8 cellular contexts compared by ENCODE assay signal in the genomic region with DNA sequence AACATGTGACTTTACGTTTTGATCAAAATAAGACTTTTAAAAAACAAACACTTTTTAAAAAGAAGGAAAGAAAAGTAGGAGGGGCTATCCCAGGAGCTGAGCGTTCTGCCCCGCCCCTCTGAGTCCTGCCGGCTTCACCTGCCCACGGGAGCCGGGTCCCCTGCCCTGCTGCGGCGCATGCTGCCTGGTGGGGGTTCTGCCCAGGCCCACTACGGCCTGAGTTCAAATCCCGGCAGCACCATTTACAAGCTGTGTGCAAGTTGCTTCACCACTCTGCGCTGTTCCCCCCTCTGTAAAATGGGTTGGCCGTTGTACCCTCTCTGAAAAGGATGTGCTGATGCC. TPM values are rescaled to one million over a fixed set of nuclear protein-coding genes. Genes with fewer than 3 reads are reported as not detected.
DNase-seq lines count a peak whose midpoint lies in the region; ATAC-seq lines count a peak whose summit lies in the region.

No MANE protein-coding gene starts in this region.

- no peak overlapping the region for H3K27ac Mint-ChIP-seq in stimulated activated naive CD8-positive, alpha-beta T cell treated with anti-CD3 and anti-CD28 coated beads, Interleukin-15, Interleukin-2, amounts not matched to agents 100 ng/mL and 50 ng/mL, for 24 hours

- peak overlapping the region; percentile 33 for H3K4me3 ChIP-seq in mononuclear cell (ENCODE audit: low read length)

- H3K9me3 Mint-ChIP-seq in stimulated activated naive CD8-positive, alpha-beta T cell treated with anti-CD3 and anti-CD28 coated beads, Interleukin-15, Interleukin-2, amounts not matched to agents 100 ng/mL and 50 ng/mL, for 24 hours, result no peaks in the 10 kb centered on the region

- ATAC-seq in stimulated activated naive CD8-positive, alpha-beta T cell treated with anti-CD3 and anti-CD28 coated beads, Interleukin-15, Interleukin-2, amounts not matched to agents 100 U/mL and 50 U/mL, for 24 hours, result no peak
- ATAC-seq in HG02885 (IDR thresholded peaks at IDR 0.05; ENCODE audit: poor library complexity, unreplicated experiment) (no peak), GM18498 (IDR thresholded peaks at IDR 0.05; ENCODE audit: unreplicated experiment) (no peak), HG02623 (IDR thresholded peaks at IDR 0.05; ENCODE audit: unreplicated experiment) (no peak)

- H3K27me3 ChIP-seq in mononuclear cell (ENCODE audit: insufficient read depth, low read length), result no peaks in the 10 kb centered on the region

- H3K4me1 ChIP-seq in mononuclear cell (ENCODE audit: insufficient read depth, low read length), result peaks cover 42% of the 10 kb centered on the region

- H3K27me3 Mint-ChIP-seq in stimulated activated naive CD8-positive, alpha-beta T cell treated with anti-CD3 and anti-CD28 coated beads, Interleukin-15, Interleukin-2, amounts not matched to agents 100 ng/mL and 50 ng/mL, for 24 hours, result peaks cover 14% of the 10 kb centered on the region

- no peaks in the 10 kb centered on the region for H3K36me3 Mint-ChIP-seq in stimulated activated naive CD8-positive, alpha-beta T cell treated with anti-CD3 and anti-CD28 coated beads, Interleukin-15, Interleukin-2, amounts not matched to agents 100 ng/mL and 50 ng/mL, for 24 hours (ENCODE audit: low read depth)

- H3K9me3 ChIP-seq in mononuclear cell (ENCODE audit: low read depth, low read length), result no peaks in the 10 kb centered on the region

- no peak for DNase-seq in stimulated activated naive CD8-positive, alpha-beta T cell treated with anti-CD3 and anti-CD28 coated beads, Interleukin-15, Interleukin-2, amounts not matched to agents 100 U/mL and 50 U/mL, for 24 hours
- DNase-seq in ecto neural progenitor cell (ENCODE audit: low spot score), result peak; percentile 47
- no peak for DNase-seq in hepatic stellate cell (ENCODE audit: low spot score)

- peak overlapping the region; percentile 68 for H3K4me3 Mint-ChIP-seq in stimulated activated naive CD8-positive, alpha-beta T cell treated with anti-CD3 and anti-CD28 coated beads, Interleukin-15, Interleukin-2, amounts not matched to agents 100 ng/mL and 50 ng/mL, for 24 hours

- peaks cover 20% of the 10 kb centered on the region for H3K4me1 Mint-ChIP-seq in stimulated activated naive CD8-positive, alpha-beta T cell treated with anti-CD3 and anti-CD28 coated beads, Interleukin-15, Interleukin-2, amounts not matched to agents 100 ng/mL and 50 ng/mL, for 24 hours (ENCODE audit: low read depth)

RNA-seq across cellular contexts. Expression of a gene that starts 31.1 kb away (rescaled TPM):
- total RNA-seq in mononuclear cell, result 72.2 TPM
